Comparison of ENCODE assay signal across 16 cellular contexts in the genomic region with DNA sequence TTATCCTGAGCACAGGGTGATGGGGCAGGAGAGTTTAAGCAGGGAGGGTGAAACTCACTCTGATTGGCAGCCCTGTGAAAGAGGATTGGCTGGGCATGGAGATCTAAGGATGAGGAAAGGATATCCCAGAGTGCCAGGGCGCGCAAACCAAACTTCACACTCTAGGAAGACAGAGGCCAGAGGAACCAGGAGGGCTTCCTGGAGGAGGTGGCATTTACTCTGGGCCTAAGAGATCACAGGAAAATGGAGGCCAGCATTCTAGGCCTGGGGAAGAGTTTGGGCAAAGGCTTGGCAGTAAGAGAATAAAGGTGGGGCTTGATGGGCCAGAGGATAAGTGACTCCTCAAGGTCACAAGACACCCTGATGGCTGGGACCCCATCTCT. TPM values are rescaled to one million over a fixed set of nuclear protein-coding genes. Genes with fewer than 3 reads are reported as not detected.
DNase-seq lines count a peak whose midpoint lies in the region; ATAC-seq and TF ChIP-seq lines count a peak whose summit lies in the region.
"Had no signal": no experiment of that assay in that cellular context is flagged by ENCODE, and none has a peak within 500 bp of the region (broad histone marks: within the 10 kb centered on the region; RNA-seq: fewer than 3 reads in every experiment).

No MANE protein-coding gene starts in this region.

- no peaks in the 10 kb centered on the region for H3K36me3 Mint-ChIP-seq in natural killer cell treated with Interleukin-12 subunit alpha and Interleukin-12 subunit beta and Interleukin-15 and Interleukin-18, amount 100 ng/mL, for 72 hours
- H3K36me3 Mint-ChIP-seq in natural killer cell (no peaks in the 10 kb centered on the region), activated B cell treated with CpG ODN at 0.5 μM for 24 hours (ENCODE audit: low read depth) (peaks cover 22% of the 10 kb centered on the region), GM23338 (ENCODE audit: low read depth) (no peaks in the 10 kb centered on the region)

- 0 out of 2 replicates have a peak, but pooled peaks cover 5% of the 10 kb centered on the region for H3F3A ChIP-seq in GM23338 (replicated peaks; ENCODE audit: low read depth)

- intact Hi-C loops in natural killer cell (cut with micrococcal nuclease) (no loop called here), activated B cell treated with CpG ODN at 0.5 μM for 24 hours (cut with micrococcal nuclease) (loop anchor here (2.0 to 5.0 kb wide), 5 partner anchors 14 to 382 kb away; a partner anchor contains a TSS), vagina (cut with DNase I) (no loop called here)

- POLR2A ChIA-PET in activated B cell treated with CpG ODN at 0.5 μM for 24 hours (lab: Charles Lee) = interaction anchor here (0.6 to 3.7 kb wide), 16 partner anchors 11 to 383 kb away, joined by 3 to 42 read pairs (median 6); a partner anchor contains a TSS

- H3K4me1 Mint-ChIP-seq in natural killer cell treated with Interleukin-12 subunit alpha and Interleukin-12 subunit beta and Interleukin-15 and Interleukin-18, amount 100 ng/mL, for 72 hours (ENCODE audit: low read depth in 2 of 2) = peaks cover 51 to 71% of the 10 kb centered on the region in 2 donors
- H3K4me1 Mint-ChIP-seq in natural killer cell (peaks cover 10 to 16% of the 10 kb centered on the region in 2 donors), activated B cell treated with CpG ODN at 0.5 μM for 24 hours (peaks cover 95% of the 10 kb centered on the region), GM23338 (peaks cover 5% of the 10 kb centered on the region; the same call in 2 of the 3 replicates)

- WGBS in esophagus, 2 donors = 96 to 97% methylated on average over 2 of the region's 2 CpGs

- peak overlapping the region; percentile 80 to 88 for H3K27ac ChIP-seq in esophagus (ENCODE audit: low read depth in 2 of 2, low read length in 1 of 2)
- H3K27ac ChIP-seq in vagina = peak overlapping the region; percentile 48
- H3K27ac ChIP-seq in GM23338 (ENCODE audit: low read depth) = no peak overlapping the region

- TF ChIP-seq POLR2A in vagina (IDR thresholded peaks at IDR 0.05) = no peak

- H3K4me2 ChIP-seq in GM23338 = no peak overlapping the region

- no peaks in the 10 kb centered on the region for H3K9me2 ChIP-seq in GM23338 (ENCODE audit: insufficient read depth)

- no peaks in the 10 kb centered on the region for H4K20me1 ChIP-seq in GM23338 (replicated peaks; ENCODE audit: insufficient read depth)

- no peak for DNase-seq in natural killer cell treated with Interleukin-12 subunit alpha and Interleukin-12 subunit beta and Interleukin-15 and Interleukin-18, amount 100 ng/mL, for 72 hours (ENCODE audit: low spot score)
- no peak for DNase-seq in natural killer cell
- no peak for DNase-seq in activated B cell treated with CpG ODN at 0.5 μM for 24 hours
- no peak for DNase-seq in vagina (ENCODE audit: extremely low spot score in 2 of 2)
- DNase-seq in GM23338 (ENCODE audit: low spot score) = no peak
- DNase-seq in HuH-7 (ENCODE audit: low spot score) = no peak
- no peak for DNase-seq in OCI-M1 (lab: John Stamatoyannopoulos, UW)
- DNase-seq: glutamatergic neuron, NCI-H1694, NCI-H510A treated with DMSO at 0.1 percent for 48 hours had no signal

- H3K9me3 ChIP-seq in esophagus (ENCODE audit: control insufficient read depth in 2 of 2, insufficient read depth in 1 of 2, low read depth in 1 of 2, low read length in 1 of 2) = no peaks in the 10 kb centered on the region
- H3K9me3 ChIP-seq in vagina = no peaks in the 10 kb centered on the region

- CTCF ChIA-PET in activated B cell treated with CpG ODN at 0.5 μM for 24 hours (lab: Charles Lee) = interaction anchor here (0.8 to 7.3 kb wide), 6 partner anchors 14 to 339 kb away, joined by 3 to 120 read pairs (median 6); a partner anchor contains a TSS

- no peaks in the 10 kb centered on the region for H3K79me2 ChIP-seq in GM23338 (replicated peaks; ENCODE audit: insufficient read depth)

- H3K27me3 ChIP-seq in esophagus (ENCODE audit: control insufficient read depth in 1 of 2, insufficient read depth in 2 of 2, low read length in 2 of 2) (no peaks in the 10 kb centered on the region), vagina (no peaks in the 10 kb centered on the region), GM23338 (ENCODE audit: insufficient read depth) (peaks cover 17% of the 10 kb centered on the region)

- H3K36me3 ChIP-seq in esophagus (ENCODE audit: control insufficient read depth in 2 of 2, insufficient read depth in 2 of 2, low read length in 1 of 2) (no peaks in the 10 kb centered on the region), vagina (no peaks in the 10 kb centered on the region), GM23338 (ENCODE audit: insufficient read depth) (no peaks in the 10 kb centered on the region)

- H3K4me3 ChIP-seq in esophagus (ENCODE audit: low read depth in 1 of 2, low read length in 2 of 2) (no peak overlapping the region), vagina (no peak overlapping the region), GM23338 (no peak overlapping the region)

- TF ChIP-seq CTCF in natural killer cell (IDR thresholded peaks at IDR 0.05) (no peak), activated B cell treated with CpG ODN at 0.5 μM for 24 hours (IDR thresholded peaks at IDR 0.05) (no peak), vagina (IDR thresholded peaks at IDR 0.05) (no peak), GM23338 (conservative IDR thresholded peaks at IDR 0.05; ENCODE audit: low read depth in 2 of 2) (no peak)

- H3K4me1 ChIP-seq in esophagus (ENCODE audit: control insufficient read depth in 2 of 2, insufficient read depth in 2 of 2, low read length in 1 of 2) (peaks cover 7 to 26% of the 10 kb centered on the region in 2 donors), vagina (peaks cover 26% of the 10 kb centered on the region), GM23338 (ENCODE audit: insufficient read depth) (no peaks in the 10 kb centered on the region)

- H3K4me3 Mint-ChIP-seq in natural killer cell treated with Interleukin-12 subunit alpha and Interleukin-12 subunit beta and Interleukin-15 and Interleukin-18, amount 100 ng/mL, for 72 hours = peak overlapping the region; percentile 83
- no peak overlapping the region for H3K4me3 Mint-ChIP-seq in natural killer cell
- peak overlapping the region; percentile 77 for H3K4me3 Mint-ChIP-seq in activated B cell treated with CpG ODN at 0.5 μM for 24 hours
- H3K4me3 Mint-ChIP-seq in GM23338 = no peak overlapping the region

- no peak overlapping the region for H2AFZ ChIP-seq in GM23338

- no peak for ATAC-seq in natural killer cell treated with Interleukin-12 subunit alpha and Interleukin-12 subunit beta and Interleukin-15 and Interleukin-18, amount 100 ng/mL, for 72 hours
- no peak for ATAC-seq in natural killer cell
- ATAC-seq in activated B cell treated with CpG ODN at 0.5 μM for 24 hours (ENCODE audit: low read depth) = no peak
- no peak for ATAC-seq in GM23338

- H3K27ac Mint-ChIP-seq in natural killer cell treated with Interleukin-12 subunit alpha and Interleukin-12 subunit beta and Interleukin-15 and Interleukin-18, amount 100 ng/mL, for 72 hours = peak overlapping the region; percentile 90 to 96
- peak overlapping the region in 1 of 2 donors; percentile 21 for H3K27ac Mint-ChIP-seq in natural killer cell
- H3K27ac Mint-ChIP-seq in activated B cell treated with CpG ODN at 0.5 μM for 24 hours = peak overlapping the region; percentile 95
- no peak overlapping the region for H3K27ac Mint-ChIP-seq in GM23338

- peaks cover 0 to 5% of the 10 kb centered on the region in 2 donors for H3K27me3 Mint-ChIP-seq in natural killer cell treated with Interleukin-12 subunit alpha and Interleukin-12 subunit beta and Interleukin-15 and Interleukin-18, amount 100 ng/mL, for 72 hours
- H3K27me3 Mint-ChIP-seq in natural killer cell (ENCODE audit: low read depth in 2 of 2) (peaks cover 6 to 7% of the 10 kb centered on the region in 2 donors), activated B cell treated with CpG ODN at 0.5 μM for 24 hours (no peaks in the 10 kb centered on the region), GM23338 (ENCODE audit: insufficient read depth, low read depth, poor library complexity) (peaks cover 20% of the 10 kb centered on the region)

- H3K9me3 Mint-ChIP-seq in natural killer cell treated with Interleukin-12 subunit alpha and Interleukin-12 subunit beta and Interleukin-15 and Interleukin-18, amount 100 ng/mL, for 72 hours = no peaks in the 10 kb centered on the region
- H3K9me3 Mint-ChIP-seq in natural killer cell (no peaks in the 10 kb centered on the region), activated B cell treated with CpG ODN at 0.5 μM for 24 hours (no peaks in the 10 kb centered on the region), GM23338 (peaks cover 4% of the 10 kb centered on the region; the same call in 1 of the 3 replicates)

TF ChIP-seq in GM23338, 12 proteins besides CTCF, POLR2A, EP300 and RAD21 (continues in another document):
- no peak for TF ChIP-seq POLR2AphosphoS5 (IDR thresholded peaks at IDR 0.05; ENCODE audit: low read depth)
- TF ChIP-seq ZNF331 (CRISPR knock-in tag; IDR thresholded peaks at IDR 0.05; ENCODE audit: low read depth) = no peak
- no peak for TF ChIP-seq EZH2phosphoT487 (IDR thresholded peaks at IDR 0.05; ENCODE audit: unreplicated experiment)
- no peak for TF ChIP-seq CREB1 (CRISPR knock-in tag; IDR thresholded peaks at IDR 0.05; ENCODE audit: low read depth)

RNA-seq across cellular contexts. Expression of a gene that starts 0.4 kb away (rescaled TPM):
- 10 to 100 TPM; 24.2 to 53.1 TPM for total RNA-seq in natural killer cell treated with Interleukin-12 subunit alpha and Interleukin-12 subunit beta and Interleukin-15 and Interleukin-18, amount 100 ng/mL, for 72 hours
- total RNA-seq in natural killer cell = 10 to 100 TPM in 1 of 3 donors, 1 to 10 TPM in 2; 2.6 to 33.2 (median 3.1) TPM
- total RNA-seq in activated B cell treated with CpG ODN at 0.5 μM for 24 hours = 120 and 121 TPM in 2 replicates
- polyA plus RNA-seq in esophagus = 1 to 10 TPM; 4.2 to 7.0 TPM
- total RNA-seq in vagina = 37.6 TPM
- total RNA-seq in GM23338 (2014; rRNA removed; shearing (Covaris generic)) = not detected in 2 replicates
- not detected in 2 replicates for polyA plus RNA-seq in GM23338 (2016; fragmentation: Nextera tagmentation; extraction: Ambion mirVana)
- total RNA-seq: epithelial cell of proximal tubule, kidney epithelial cell, RPMI7951 had no signal

RNA-seq across cellular contexts. Expression of a gene that starts 43.6 kb away (rescaled TPM):
- not detected for total RNA-seq in natural killer cell treated with Interleukin-12 subunit alpha and Interleukin-12 subunit beta and Interleukin-15 and Interleukin-18, amount 100 ng/mL, for 72 hours
- under 1 TPM in 1 of 3 donors, not detected in 2; 0.99 TPM for total RNA-seq in natural killer cell
- not detected in 2 replicates for total RNA-seq in activated B cell treated with CpG ODN at 0.5 μM for 24 hours
- not detected for polyA plus RNA-seq in esophagus
- total RNA-seq in vagina = not detected
- not detected in 2 replicates for total RNA-seq in GM23338 (2014; rRNA removed; shearing (Covaris generic))
- 7.9 and 8.6 TPM in 2 replicates for polyA plus RNA-seq in GM23338 (2016; fragmentation: Nextera tagmentation; extraction: Ambion mirVana)
- total RNA-seq: epithelial cell of proximal tubule; kidney epithelial cell; RPMI7951; T-helper 1 cell treated with Interleukin-12 subunit alpha and Interleukin-12 subunit beta and Interleukin-4 antibody, amounts not matched to agents 30 ng/mL and 1 ng/mL, for 36 hours had no signal
- polyA plus RNA-seq: adipose tissue had no signal

RNA-seq across cellular contexts. Expression of a gene that starts 53.0 kb away (rescaled TPM):
- total RNA-seq in natural killer cell treated with Interleukin-12 subunit alpha and Interleukin-12 subunit beta and Interleukin-15 and Interleukin-18, amount 100 ng/mL, for 72 hours = 10 to 100 TPM in 1 of 2 donors, 1 to 10 TPM in 1; 5.0 to 47.9 TPM
- total RNA-seq in natural killer cell (100 to 1,000 TPM in 1 of 3 donors, 1 to 10 TPM in 2; 3.8 to 274 (median 8.2) TPM), activated B cell treated with CpG ODN at 0.5 μM for 24 hours (141 and 152 TPM in 2 replicates), vagina (4.2 TPM)
- polyA plus RNA-seq in esophagus (1 to 10 TPM in 1 of 2 donors, under 1 TPM in 1; 0.75 to 1.5 TPM), GM23338 (2016; fragmentation: Nextera tagmentation; extraction: Ambion mirVana) (not detected in 2 replicates)
- not detected in 2 replicates for total RNA-seq in GM23338 (2014; rRNA removed; shearing (Covaris generic))
- total RNA-seq: RPMI7951 had no signal

Comparison
In these comparisons a context has a peak if more than half of its experiments do, and no peak if none do; other contexts are left out.
1. H3K4me3 Mint-ChIP-seq: peak in natural killer cell treated with Interleukin-12 subunit alpha and Interleukin-12 subunit beta and Interleukin-15 and Interleukin-18, amount 100 ng/mL, for 72 hours (single experiment) and activated B cell treated with CpG ODN at 0.5 μM for 24 hours (single experiment); none in natural killer cell (single experiment) and GM23338 (single experiment).